9 cellular contexts compared by ENCODE assay signal in genomic region chr3:38028621-38029361, GRCh38. TPM values are rescaled to one million over a fixed set of nuclear protein-coding genes. Genes with fewer than 3 reads are reported as not detected.
DNase-seq lines count a peak whose midpoint lies in the region; ATAC-seq and TF ChIP-seq lines count a peak whose summit lies in the region.
"Had no signal": no experiment of that assay in that cellular context is flagged by ENCODE, and none has a peak within 500 bp of the region (broad histone marks: within the 10 kb centered on the region; RNA-seq: fewer than 3 reads in every experiment).

No MANE protein-coding gene starts in this region.

- H3K4ac ChIP-seq in mesendoderm (ENCODE audit: low read depth, low read length): no peak overlapping the region

- no peak overlapping the region for H2BK120ac ChIP-seq in mesendoderm (ENCODE audit: low read depth, low read length)

- H4K8ac ChIP-seq in mesendoderm (ENCODE audit: low read depth, low read length): no peak overlapping the region

- H2BK15ac ChIP-seq in mesendoderm (replicated peaks; ENCODE audit: low read depth): no peak overlapping the region

- H3K79me2 ChIP-seq in mesendoderm (ENCODE audit: control insufficient read depth, insufficient read depth, low read length): no peaks in the 10 kb centered on the region

- DNase-seq in activated CD4-positive, alpha-beta T cell treated with anti-CD3 and anti-CD28 coated beads for 36 hours: no peak
- DNase-seq in activated CD4-positive, alpha-beta T cell treated with anti-CD3 and anti-CD28 coated beads for 1 hour: no peak
- DNase-seq in coronary artery (ENCODE audit: low spot score) (no peak), mesendoderm (no peak), testis (no peak), DMS79 treated with DMSO at 0.1 percent for 48 hours (lab: John Stamatoyannopoulos, UW) (no peak), H4 (ENCODE audit: low spot score) (no peak), ecto neural progenitor cell (ENCODE audit: low spot score) (no peak)
- DNase-seq: NCI-H510A had no signal

- WGBS in mesendoderm (ENCODE audit: extremely low coverage, insufficient coverage, low lambda C conversion rate): no CpG with 5 or more reads among the region's 45 CpGs
- 9 to 10% methylated on average over 20 to 45 of the region's 45 CpGs for WGBS in testis, 2 donors

- H3K27me3 Mint-ChIP-seq in activated CD4-positive, alpha-beta T cell treated with anti-CD3 and anti-CD28 coated beads for 36 hours: peaks cover 10% of the 10 kb centered on the region

- intact Hi-C loops in activated CD4-positive, alpha-beta T cell treated with anti-CD3 and anti-CD28 coated beads for 36 hours (cut with DNase I, micrococcal nuclease): no loop called here
- intact Hi-C loops in testis (cut with DNase I; ENCODE audit: low total_unique reads): no loop called here

- H3K36me3 Mint-ChIP-seq in activated CD4-positive, alpha-beta T cell treated with anti-CD3 and anti-CD28 coated beads for 36 hours (ENCODE audit: low read depth): no peaks in the 10 kb centered on the region

- peaks cover 25% of the 10 kb centered on the region for H3K4me1 Mint-ChIP-seq in activated CD4-positive, alpha-beta T cell treated with anti-CD3 and anti-CD28 coated beads for 36 hours

- no peak overlapping the region for H3K23ac ChIP-seq in mesendoderm (ENCODE audit: low read length)

- CTCF ChIA-PET in activated CD4-positive, alpha-beta T cell treated with anti-CD3 and anti-CD28 coated beads for 36 hours (lab: Charles Lee): no interaction called here

- no peak for TF ChIP-seq POLR2A in testis (IDR thresholded peaks at IDR 0.05)

- H3K56ac ChIP-seq in mesendoderm (ENCODE audit: low read length): peak overlapping the region; percentile 82

- H3K4me1 ChIP-seq in mesendoderm (ENCODE audit: control insufficient read depth, low read depth, low read length): peaks cover 4% of the 10 kb centered on the region
- H3K4me1 ChIP-seq in testis: peaks cover 23% of the 10 kb centered on the region

- H3K27ac ChIP-seq in coronary artery (peak overlapping the region; percentile 89 to 99), mesendoderm (ENCODE audit: low read depth, low read length) (no peak overlapping the region), testis (peak overlapping the region; percentile 93 to 97)

- no peaks in the 10 kb centered on the region for H3K9me3 ChIP-seq in testis

- no peak overlapping the region for H3K27ac Mint-ChIP-seq in activated CD4-positive, alpha-beta T cell treated with anti-CD3 and anti-CD28 coated beads for 36 hours

- no peak overlapping the region for H2BK5ac ChIP-seq in mesendoderm (ENCODE audit: low read length)

- H3K4me3 Mint-ChIP-seq in activated CD4-positive, alpha-beta T cell treated with anti-CD3 and anti-CD28 coated beads for 36 hours: peak overlapping the region; percentile 43

- no peak overlapping the region for H2AK5ac ChIP-seq in mesendoderm (ENCODE audit: low read length)

- POLR2A ChIA-PET in activated CD4-positive, alpha-beta T cell treated with anti-CD3 and anti-CD28 coated beads for 36 hours (lab: Charles Lee): no interaction called here

- H3K79me1 ChIP-seq in mesendoderm (ENCODE audit: low read length): no peaks in the 10 kb centered on the region

- peak overlapping the region; percentile 20 for H3K18ac ChIP-seq in mesendoderm (ENCODE audit: low read length)

- H3K27me3 ChIP-seq in mesendoderm (ENCODE audit: insufficient read depth, low read length, poor library complexity) (peaks cover 8% of the 10 kb centered on the region), testis (no peaks in the 10 kb centered on the region)

- peak overlapping the region; percentile 99 for H3K4me3 ChIP-seq in coronary artery
- H3K4me3 ChIP-seq in mesendoderm (ENCODE audit: low read length): peak overlapping the region; percentile 62
- peak overlapping the region; percentile 75 to 86 for H3K4me3 ChIP-seq in testis

- no peak for ATAC-seq in activated CD4-positive, alpha-beta T cell treated with anti-CD3 and anti-CD28 coated beads for 36 hours

- peak overlapping the region; percentile 84 for H3K4me2 ChIP-seq in mesendoderm (ENCODE audit: low read length)

- TF ChIP-seq CTCF in coronary artery (IDR thresholded peaks at IDR 0.05) (no peak), testis (IDR thresholded peaks at IDR 0.05) (no peak)

- no peaks in the 10 kb centered on the region for H3K36me3 ChIP-seq in mesendoderm (ENCODE audit: control insufficient read depth, insufficient read depth, low read length)
- no peaks in the 10 kb centered on the region for H3K36me3 ChIP-seq in testis (ENCODE audit: low read depth, missing control alignments)

- H3K9me3 Mint-ChIP-seq in activated CD4-positive, alpha-beta T cell treated with anti-CD3 and anti-CD28 coated beads for 36 hours (ENCODE audit: low read depth): no peaks in the 10 kb centered on the region

- no peak overlapping the region for H4K5ac ChIP-seq in mesendoderm (ENCODE audit: low read length)

- H3K9ac ChIP-seq in mesendoderm (ENCODE audit: low read length): peak overlapping the region; percentile 69

RNA-seq across cellular contexts. Expression of gene PLCD1, which starts 0.7 kb away (rescaled TPM):
- total RNA-seq in activated CD4-positive, alpha-beta T cell treated with anti-CD3 and anti-CD28 coated beads for 36 hours: 10 to 100 TPM; 10.9 to 13.5 TPM
- 6.8 TPM for polyA plus RNA-seq in mesendoderm (2013, experiment 1 of 2)
- polyA plus RNA-seq in mesendoderm (2013, experiment 2 of 2): 6.6 TPM
- total RNA-seq in testis: 100 to 1,000 TPM; 155 to 228 TPM
- polyA plus RNA-seq in testis (ENCODE audit: insufficient read depth, low read depth, low replicate concordance): 88.4 TPM
- total RNA-seq in H4 (2014; rRNA removed; shearing (Covaris generic)): 2.7 and 7.6 TPM in 2 replicates

RNA-seq across cellular contexts. Expression of gene DLEC1, which starts 10.2 kb away (rescaled TPM):
- total RNA-seq in activated CD4-positive, alpha-beta T cell treated with anti-CD3 and anti-CD28 coated beads for 36 hours: under 1 TPM; 0.19 to 0.46 TPM
- 0.28 TPM for polyA plus RNA-seq in mesendoderm (2013, experiment 1 of 2)
- polyA plus RNA-seq in mesendoderm (2013, experiment 2 of 2): 0.25 TPM
- 10 to 100 TPM; 32.3 to 40.8 TPM for total RNA-seq in testis
- 36.9 TPM for polyA plus RNA-seq in testis (ENCODE audit: insufficient read depth, low read depth, low replicate concordance)
- 0.10 TPM in 1 of 2 replicates, not detected in the other for total RNA-seq in H4 (2014; rRNA removed; shearing (Covaris generic))

RNA-seq across cellular contexts. Expression of gene VILL, which starts 38.2 kb away (rescaled TPM):
- 10 to 100 TPM in 1 of 2 experiments, 1 to 10 TPM in 1; 9.2 to 12.1 TPM for total RNA-seq in activated CD4-positive, alpha-beta T cell treated with anti-CD3 and anti-CD28 coated beads for 36 hours
- polyA plus RNA-seq in mesendoderm (2013, experiment 1 of 2): 1.9 TPM
- polyA plus RNA-seq in mesendoderm (2013, experiment 2 of 2): 2.2 TPM
- total RNA-seq in testis: 10 to 100 TPM; 16.3 to 17.4 TPM
- 9.5 TPM for polyA plus RNA-seq in testis (ENCODE audit: insufficient read depth, low read depth, low replicate concordance)
- total RNA-seq in H4 (2014; rRNA removed; shearing (Covaris generic)): not detected in 2 replicates

Comparison
In these comparisons a context has a peak if more than half of its experiments do, and no peak if none do; other contexts are left out.
1. RNA of gene PLCD1, which starts 0.7 kb away (total RNA-seq): 155 to 228 TPM in testis; 10.9 to 13.5 TPM in activated CD4-positive, alpha-beta T cell treated with anti-CD3 and anti-CD28 coated beads for 36 hours and 2.7 to 7.6 TPM in H4; every median in the first group is over 10 times any median in the second.
2. RNA of gene DLEC1, which starts 10.2 kb away (total RNA-seq): 32.3 to 40.8 TPM in testis; 0.19 to 0.46 TPM in activated CD4-positive, alpha-beta T cell treated with anti-CD3 and anti-CD28 coated beads for 36 hours and 0.10 TPM in H4; every median in the first group is over 10 times any median in the second.
3. RNA of gene VILL, which starts 38.2 kb away (total RNA-seq): 16.3 to 17.4 TPM in testis and 9.2 to 12.1 TPM in activated CD4-positive, alpha-beta T cell treated with anti-CD3 and anti-CD28 coated beads for 36 hours; not detected in H4; every median in the first group is over 10 times any median in the second.
4. Peak in every context shown above with its lines, with median percentiles within 50 percentile points of each other: H3K4me3 ChIP-seq.